In the genomic region with DNA sequence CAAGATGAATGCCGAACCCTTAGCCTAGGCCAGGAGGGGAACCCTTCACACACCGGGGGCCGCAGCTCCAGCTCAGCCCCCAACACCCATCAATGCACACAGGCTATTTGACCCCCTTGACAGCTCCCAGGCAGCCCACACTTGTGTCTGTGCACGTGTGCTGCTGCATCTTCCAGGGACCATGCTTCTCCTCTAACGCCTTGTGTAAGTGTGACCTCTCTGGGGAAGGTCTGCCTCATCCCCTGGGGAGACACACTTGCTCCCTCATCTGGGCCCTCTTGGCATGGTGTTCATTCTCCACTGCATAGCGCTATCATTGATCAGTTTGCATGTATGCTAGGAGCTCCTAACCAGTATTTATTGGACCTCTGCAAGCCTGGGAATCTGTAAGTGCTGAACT, we compare ENCODE assay signal across 12 cellular contexts.
DNase-seq lines count a peak whose midpoint lies in the region; ATAC-seq and TF ChIP-seq lines count a peak whose summit lies in the region.
"Had no signal": no experiment of that assay in that cellular context is flagged by ENCODE, and none has a peak within 500 bp of the region (broad histone marks: within the 10 kb centered on the region; RNA-seq: fewer than 3 reads in every experiment).

No MANE protein-coding gene starts in this region.

- peak overlapping the region; percentile 54; the same call in 1 of the 2 replicates for H2AK5ac ChIP-seq in IMR-90 (ENCODE audit: low read depth, low read length)

- no peak overlapping the region; the same call in 1 of the 2 replicates for H3K18ac ChIP-seq in IMR-90 (ENCODE audit: low read depth, low read length)

- no peaks in the 10 kb centered on the region for H3K36me3 ChIP-seq in IMR-90 (ENCODE audit: control insufficient read depth, insufficient read depth, low read length)
- H3K36me3 ChIP-seq in brain microvascular endothelial cell (replicated peaks): no peaks in the 10 kb centered on the region
- no peaks in the 10 kb centered on the region for H3K36me3 ChIP-seq in mucosa of stomach (ENCODE audit: control insufficient read depth, insufficient read depth, low read length)

- dilution Hi-C loops in IMR-90 (cut with HindIII; ENCODE audit: low sequenced_read_pairs, unreplicated experiment): no loop called here

- no peak overlapping the region for H3K4ac ChIP-seq in IMR-90 (ENCODE audit: low read depth, low read length)

- no peaks in the 10 kb centered on the region; the same call in 1 of the 2 replicates for H3K9me1 ChIP-seq in IMR-90 (ENCODE audit: insufficient read depth, low read length)

- H2BK15ac ChIP-seq in IMR-90 (ENCODE audit: low read depth, low read length): no peak overlapping the region

- no peak overlapping the region for H4K91ac ChIP-seq in IMR-90 (ENCODE audit: insufficient read depth, low read depth, low read length)

- H2BK5ac ChIP-seq in IMR-90 (ENCODE audit: low read depth, low read length, poor library complexity, severe bottlenecking): no peak overlapping the region

- no peak overlapping the region for H4K8ac ChIP-seq in IMR-90 (ENCODE audit: low read depth in 2 of 2, low read length in 2 of 2)

- H3K27me3 ChIP-seq in IMR-90 (ENCODE audit: control insufficient read depth, insufficient read depth, low read length) (peaks cover 15% of the 10 kb centered on the region), brain microvascular endothelial cell (replicated peaks) (no peaks in the 10 kb centered on the region), mucosa of stomach (ENCODE audit: control insufficient read depth, insufficient read depth, low read length) (no peaks in the 10 kb centered on the region)

- no peak overlapping the region for H3K56ac ChIP-seq in IMR-90 (ENCODE audit: extremely low read depth, insufficient read depth, low read length)

- no peaks in the 10 kb centered on the region for H4K20me1 ChIP-seq in IMR-90 (ENCODE audit: insufficient read depth, low read length)

- no peak overlapping the region for H3K27ac ChIP-seq in IMR-90 (ENCODE audit: insufficient read depth, low read length)
- no peak overlapping the region for H3K27ac ChIP-seq in brain microvascular endothelial cell

- H3K4me1 ChIP-seq in IMR-90 (ENCODE audit: control insufficient read depth, insufficient read depth, low read length) (peaks cover 2% of the 10 kb centered on the region; the same call in 1 of the 2 replicates), mucosa of stomach (ENCODE audit: control insufficient read depth, insufficient read depth, low read length) (peaks cover 42% of the 10 kb centered on the region)

- peak; percentile 14 for DNase-seq in ELR (ENCODE audit: low read depth)
- no peak for DNase-seq in IMR-90
- no peak for DNase-seq in brain microvascular endothelial cell
- DNase-seq in NCI-H774 (lab: John Stamatoyannopoulos, UW): no peak
- DNase-seq in activated CD4-positive, alpha-beta T cell treated with anti-CD3 and anti-CD28 coated beads for 4 hours: no peak
- DNase-seq: activated CD8-positive, alpha-beta T cell treated with anti-CD3 and anti-CD28 coated beads, Interleukin-2, amount 10 ng/mL, durations not matched to agents 7 days and 5 days; anterior cingulate cortex; CD4-positive, CD25-positive, alpha-beta regulatory T cell; NCI-H1694; stimulated activated CD4-positive, alpha-beta T cell treated with anti-CD3 and anti-CD28 coated beads, Interleukin-2, amount 100 ng/mL, for 48 hours had no signal

- H3K79me1 ChIP-seq in IMR-90 (ENCODE audit: low read depth in 1 of 2, low read length in 2 of 2): no peaks in the 10 kb centered on the region

- ATAC-seq in IMR-90 (ENCODE audit: low read depth) (no peak; the same call in none of the 2 replicates), HG03095 (IDR thresholded peaks at IDR 0.05; ENCODE audit: unreplicated experiment) (no peak)
- ATAC-seq: activated CD8-positive, alpha-beta T cell treated with anti-CD3 and anti-CD28 coated beads, Interleukin-2, amount 10 ng/mL, durations not matched to agents 7 days and 5 days had no signal

- no peak overlapping the region for H3K4me2 ChIP-seq in IMR-90 (ENCODE audit: low read depth, low read length)

- 0 out of 2 replicates have a peak, but pooled peaks have one; percentile 12 for TF ChIP-seq RAD21 in IMR-90 (IDR thresholded peaks at IDR 0.05; ENCODE audit: low read length)

- WGBS in IMR-90 (ENCODE audit: extremely low coverage in 2 of 2, insufficient read length in 1 of 2), 2 experiments: 73% methylated on average over 2 of the region's 6 CpGs; no CpG with 5 or more reads in 1 of the 2 experiments

- H3K23ac ChIP-seq in IMR-90 (ENCODE audit: low read depth, low read length): no peak overlapping the region

- TF ChIP-seq CTCF in IMR-90 (conservative IDR thresholded peaks at IDR 0.05; ENCODE audit: low read depth, low read length): no peak
- TF ChIP-seq CTCF in brain microvascular endothelial cell (IDR thresholded peaks at IDR 0.05; ENCODE audit: low read depth, low read length, missing control alignments): peak; percentile 25

- no peak overlapping the region for H2AK9ac ChIP-seq in IMR-90 (replicated peaks; ENCODE audit: low read depth, low read length, poor library complexity)

- POLR2A ChIA-PET in IMR-90 (lab: Charles Lee; ENCODE audit: unreplicated experiment): no interaction called here

- no peak overlapping the region for H3K4me3 ChIP-seq in IMR-90 (ENCODE audit: insufficient read depth, low read depth, low read length)
- H3K4me3 ChIP-seq in brain microvascular endothelial cell (ENCODE audit: low read depth, low read length): no peak overlapping the region
- H3K4me3 ChIP-seq in mucosa of stomach (ENCODE audit: low read length): no peak overlapping the region

- intact Hi-C loops in IMR-90 (cut with micrococcal nuclease): loop anchor here (1.0 kb wide), 1 partner anchor 64 kb away; no protein-coding TSS in a partner anchor

- no peak overlapping the region; the same call in 1 of the 2 replicates for H4K5ac ChIP-seq in IMR-90 (ENCODE audit: low read depth, low read length)

- H2BK120ac ChIP-seq in IMR-90 (ENCODE audit: low read depth, low read length): no peak overlapping the region

- no TSS peak for BruUV-seq in IMR-90 (replicated peaks; lab: Mats Ljungman, UMichigan)

- peak overlapping the region; percentile 41 for H2BK20ac ChIP-seq in IMR-90 (ENCODE audit: low read depth, low read length)

- H2AFZ ChIP-seq in IMR-90 (replicated peaks; ENCODE audit: low read length, poor library complexity): no peak overlapping the region

- H3K9me3 ChIP-seq in IMR-90 (ENCODE audit: control insufficient read depth, insufficient read depth, low read length): no peaks in the 10 kb centered on the region
- no peaks in the 10 kb centered on the region for H3K9me3 ChIP-seq in mucosa of stomach (ENCODE audit: control insufficient read depth, low read length)

- no peak overlapping the region for H3K9ac ChIP-seq in IMR-90 (ENCODE audit: low read depth, low read length)
- H3K9ac ChIP-seq in mucosa of stomach (ENCODE audit: low read length): peak overlapping the region; percentile 17

- no peak overlapping the region for H3K14ac ChIP-seq in IMR-90 (replicated peaks; ENCODE audit: low read depth, low read length)

- TF ChIP-seq POLR2A in IMR-90 (IDR thresholded peaks at IDR 0.05; ENCODE audit: low read depth, low read length): no peak

- CTCF ChIA-PET in IMR-90 (lab: Yijun Ruan, JAX): interaction anchor here (1.0 to 1.5 kb wide), 4 partner anchors 114 to 174 kb away, joined by 3 read pairs; no protein-coding TSS in a partner anchor

- in situ Hi-C loops in IMR-90 (cut with MboI; ENCODE audit: low sequenced_read_pairs): loop anchor here (5.0 kb wide), 1 partner anchor 152 kb away; no protein-coding TSS in a partner anchor
- in situ Hi-C loops in brain microvascular endothelial cell (cut with HindIII; ENCODE audit: low pct_ligation_motif_present, low sequenced_read_pairs): loop anchor here (25.0 kb wide), 1 partner anchor 157 kb away; no protein-coding TSS in a partner anchor

TF ChIP-seq in IMR-90, 13 proteins besides CTCF, POLR2A, EP300 and RAD21:
- TF ChIP-seq FOS (IDR thresholded peaks at IDR 0.05; ENCODE audit: low read depth, low read length): no peak
- TF ChIP-seq CEBPB (IDR thresholded peaks at IDR 0.05; ENCODE audit: low read depth, low read length): no peak
- no peak for TF ChIP-seq NFE2L2 (IDR thresholded peaks at IDR 0.05; ENCODE audit: low read depth, low read length)
- TF ChIP-seq, protein P1, sequence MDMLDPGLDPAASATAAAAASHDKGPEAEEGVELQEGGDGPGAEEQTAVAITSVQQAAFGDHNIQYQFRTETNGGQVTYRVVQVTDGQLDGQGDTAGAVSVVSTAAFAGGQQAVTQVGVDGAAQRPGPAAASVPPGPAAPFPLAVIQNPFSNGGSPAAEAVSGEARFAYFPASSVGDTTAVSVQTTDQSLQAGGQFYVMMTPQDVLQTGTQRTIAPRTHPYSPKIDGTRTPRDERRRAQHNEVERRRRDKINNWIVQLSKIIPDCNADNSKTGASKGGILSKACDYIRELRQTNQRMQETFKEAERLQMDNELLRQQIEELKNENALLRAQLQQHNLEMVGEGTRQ (IDR thresholded peaks at IDR 0.05; ENCODE audit: low read depth, low read length): no peak
- TF ChIP-seq MAZ (IDR thresholded peaks at IDR 0.05; ENCODE audit: borderline replicate concordance, low read depth, low read length): no peak
- TF ChIP-seq SMC3 (IDR thresholded peaks at IDR 0.05; ENCODE audit: low read depth, low read length): no peak
- no peak for TF ChIP-seq RFX5 (IDR thresholded peaks at IDR 0.05; ENCODE audit: low read depth, low read length)
